In genomic region chr14:22390824-22391461, GRCh38 we compare ENCODE assay signal across 9 cellular contexts.
DNase-seq lines count a peak whose midpoint lies in the region; ATAC-seq, FAIRE-seq and TF ChIP-seq lines count a peak whose summit lies in the region.
"Had no signal": no experiment of that assay in that cellular context is flagged by ENCODE, and none has a peak within 500 bp of the region (broad histone marks: within the 10 kb centered on the region; RNA-seq: fewer than 3 reads in every experiment).

No MANE protein-coding gene starts in this region.

- H4K20me1 ChIP-seq in KMS-11 (ENCODE audit: insufficient read depth) (no peaks in the 10 kb centered on the region), keratinocyte (ENCODE audit: control insufficient read depth, extremely low read depth, insufficient read depth, low read length) (no peaks in the 10 kb centered on the region)

- H3K27me3 ChIP-seq in KMS-11 (ENCODE audit: insufficient read depth, low read depth) (no peaks in the 10 kb centered on the region), keratinocyte (ENCODE audit: control insufficient read depth, extremely low read depth, insufficient read depth, low read length) (no peaks in the 10 kb centered on the region), upper lobe of right lung (no peaks in the 10 kb centered on the region)

- dilution Hi-C loops in keratinocyte (cut with MboI; ENCODE audit: extremely low pct_ligation_motif_present, low sequenced_read_pairs): no loop called here

- peak; percentile 55 for DNase-seq in GM12864 (ENCODE audit: low read depth)
- peak; percentile 21 for DNase-seq in keratinocyte (ENCODE audit: low read depth, low spot score)
- no peak for DNase-seq in Kasumi-1 (lab: John Stamatoyannopoulos, UW)
- no peak for DNase-seq in ecto neural progenitor cell (ENCODE audit: low spot score)
- DNase-seq in Right ventricle myocardium superior: no peak
- no peak for DNase-seq in upper lobe of right lung
- DNase-seq: activated naive CD8-positive, alpha-beta T cell treated with anti-CD3 and anti-CD28 coated beads, Interleukin-2, amount 10 ng/mL, durations not matched to agents 7 days and 5 days had no signal

- H3K4me2 ChIP-seq in KMS-11 (peak overlapping the region; percentile 8; the same call in 1 of the 2 replicates), keratinocyte (ENCODE audit: control insufficient read depth, extremely low read depth, insufficient read depth, low read depth, low read length) (peak overlapping the region; percentile 6)

- H2AFZ ChIP-seq in KMS-11 (ENCODE audit: low read depth): no peak overlapping the region
- no peak overlapping the region for H2AFZ ChIP-seq in keratinocyte (ENCODE audit: control insufficient read depth, low read length)

- H3K4me1 ChIP-seq in KMS-11 (ENCODE audit: low read depth, poor library complexity, severe bottlenecking) (peaks cover 51% of the 10 kb centered on the region), keratinocyte (ENCODE audit: control insufficient read depth, extremely low read depth, insufficient read depth, low read length) (peaks cover 22% of the 10 kb centered on the region), upper lobe of right lung (no peaks in the 10 kb centered on the region)

- intact Hi-C loops in Right ventricle myocardium superior (cut with DNase I) (loop anchor here (5.0 to 10.0 kb wide), 3 partner anchors 166 to 454 kb away; no protein-coding TSS in a partner anchor), upper lobe of right lung (cut with DNase I) (loop anchor here (5.0 kb wide), 1 partner anchor 81 kb away; no protein-coding TSS in a partner anchor)

- H3K9ac ChIP-seq in KMS-11 (no peak overlapping the region), keratinocyte (ENCODE audit: control insufficient read depth, extremely low read depth, insufficient read depth, low read length) (no peak overlapping the region)

- no peak for FAIRE-seq in keratinocyte (lab: Jason Lieb, UNC)

- H3K4me3 ChIP-seq in GM12864 (ENCODE audit: low read depth, low read length) (no peak overlapping the region), KMS-11 (IDR thresholded peaks at IDR 0.05; ENCODE audit: insufficient read depth, low read depth, low read length) (no peak overlapping the region), keratinocyte (ENCODE audit: control insufficient read depth in 2 of 3, extremely low read depth in 1 of 3, insufficient read depth in 2 of 3, low read depth in 1 of 3, low read length in 3 of 3) (no peak overlapping the region), upper lobe of right lung (no peak overlapping the region)

- TF ChIP-seq CTCF in GM12864 (IDR thresholded peaks at IDR 0.05; ENCODE audit: low read depth, low read length, missing control alignments): no peak
- TF ChIP-seq CTCF in KMS-11 (conservative IDR thresholded peaks at IDR 0.05; ENCODE audit: low read depth, low read length): no peak
- TF ChIP-seq CTCF in keratinocyte (optimal IDR thresholded peaks at IDR 0.05 in 1 of 3, IDR thresholded peaks at IDR 0.05 in 1 of 3, conservative IDR thresholded peaks at IDR 0.05 in 1 of 3; ENCODE audit: extremely low read depth in 1 of 3, insufficient read depth in 2 of 3, low read length in 3 of 3): no peak
- no peak for TF ChIP-seq CTCF in upper lobe of right lung (IDR thresholded peaks at IDR 0.05)

- H3K9me1 ChIP-seq in keratinocyte (ENCODE audit: control insufficient read depth, extremely low read depth, insufficient read depth, low read length): no peaks in the 10 kb centered on the region

- ATAC-seq in GM21529 (IDR thresholded peaks at IDR 0.05; ENCODE audit: unreplicated experiment) (peak; percentile 42), Right ventricle myocardium superior (ENCODE audit: poor library complexity) (no peak), upper lobe of right lung (no peak)

- no peaks in the 10 kb centered on the region for H3K79me2 ChIP-seq in KMS-11 (ENCODE audit: insufficient read depth, low read depth)
- no peaks in the 10 kb centered on the region for H3K79me2 ChIP-seq in keratinocyte (ENCODE audit: control insufficient read depth, insufficient read depth, low read length)

- no peaks in the 10 kb centered on the region for H3K9me3 ChIP-seq in keratinocyte (ENCODE audit: control insufficient read depth, low read depth, low read length)
- no peaks in the 10 kb centered on the region for H3K9me3 ChIP-seq in upper lobe of right lung

- H3K36me3 ChIP-seq in KMS-11 (ENCODE audit: insufficient read depth): no peaks in the 10 kb centered on the region
- no peaks in the 10 kb centered on the region for H3K36me3 ChIP-seq in keratinocyte (ENCODE audit: control insufficient read depth in 2 of 2, extremely low read depth in 1 of 2, insufficient read depth in 2 of 2, low read length in 2 of 2)
- no peaks in the 10 kb centered on the region for H3K36me3 ChIP-seq in upper lobe of right lung

- H3K27ac ChIP-seq in KMS-11 (no peak overlapping the region), keratinocyte (ENCODE audit: control insufficient read depth, insufficient read depth, low read length) (no peak overlapping the region), upper lobe of right lung (no peak overlapping the region)

Comparison
In these comparisons a context has a peak if more than half of its experiments do, and no peak if none do; other contexts are left out.
1. DNase-seq: peak in GM12864 (single experiment) and keratinocyte (single experiment); none in Kasumi-1 (0 of 2), ecto neural progenitor cell (single experiment), Right ventricle myocardium superior (single experiment) and upper lobe of right lung (single experiment).